In the genomic region with DNA sequence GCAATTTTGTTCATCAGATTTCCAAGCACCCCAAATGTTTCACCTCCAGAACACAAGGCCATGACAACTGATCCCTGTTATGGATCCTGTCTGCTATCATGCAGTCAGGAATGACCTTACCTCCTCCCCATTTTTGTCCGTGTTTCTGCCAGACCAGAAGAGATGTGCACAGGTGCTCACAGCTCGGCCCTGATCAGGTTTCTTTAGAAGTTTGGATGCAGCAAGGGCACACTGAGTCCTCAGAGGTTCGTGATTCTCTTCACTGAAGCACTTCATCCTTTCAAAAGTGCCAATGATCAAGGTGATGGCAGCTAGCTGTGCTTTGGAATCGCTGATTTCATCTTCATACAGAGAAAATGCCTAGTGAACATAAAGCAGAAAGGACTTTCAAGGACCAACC, we compare ENCODE assay signal across 16 cellular contexts. TPM values are rescaled to one million over a fixed set of nuclear protein-coding genes. Genes with fewer than 3 reads are reported as not detected.
A peak's percentile ranks its signal among the peaks of the same experiment; 100 is the strongest.
DNase-seq lines count a peak whose midpoint lies in the region; ATAC-seq, FAIRE-seq and TF ChIP-seq lines count a peak whose summit lies in the region.
"Had no signal": no experiment of that assay in that cellular context is flagged by ENCODE, and none has a peak within 500 bp of the region (broad histone marks: within the 10 kb centered on the region; RNA-seq: fewer than 3 reads in every experiment).

No MANE protein-coding gene starts in this region.

- H3K27ac ChIP-seq in HEK293 (ENCODE audit: extremely low read depth, low read depth, low read length), result no peak overlapping the region

- peak; percentile 33 for FAIRE-seq in GM12891 (lab: Jason Lieb, UNC)
- FAIRE-seq: A204.1, GM18507 had no signal

- intact Hi-C loops in activated naive CD4-positive, alpha-beta T cell treated with anti-CD3 and anti-CD28 coated beads for 36 hours (cut with micrococcal nuclease), result no loop called here

- DNase-seq in activated naive CD4-positive, alpha-beta T cell treated with anti-CD3 and anti-CD28 coated beads for 36 hours, result no peak
- DNase-seq in activated naive CD4-positive, alpha-beta T cell treated with anti-CD3 and anti-CD28 coated beads, Interleukin-2, amount 50 U/mL, for 72 hours (ENCODE audit: low spot score in 2 of 2), result no peak
- DNase-seq in GM12891 (ENCODE audit: insufficient read length, low spot score), result no peak
- no peak for DNase-seq in progenitor cell of endocrine pancreas (ENCODE audit: low spot score, unreplicated experiment)
- DNase-seq in NCI-H226, result no peak
- DNase-seq in RKO (ENCODE audit: low spot score), result no peak
- DNase-seq: C1 segment of cervical spinal cord; Calu3; CD4-positive, alpha-beta T cell; DMS 273 treated with DMSO at 0.1 percent for 48 hours; H9 had no signal

- no peak for TF ChIP-seq CTCF in HEK293 (tag by site-specific recombination; IDR thresholded peaks at IDR 0.05)
- no peak for TF ChIP-seq CTCF in progenitor cell of endocrine pancreas (IDR thresholded peaks at IDR 0.05; ENCODE audit: unreplicated experiment)

- peak overlapping the region; percentile 50 for H3K27ac Mint-ChIP-seq in activated naive CD4-positive, alpha-beta T cell treated with anti-CD3 and anti-CD28 coated beads for 36 hours
- H3K27ac Mint-ChIP-seq in activated naive CD4-positive, alpha-beta T cell treated with anti-CD3 and anti-CD28 coated beads, Interleukin-2, amount 50 U/mL, for 72 hours, result no peak overlapping the region
- peak overlapping the region; percentile 37 for H3K27ac Mint-ChIP-seq in progenitor cell of endocrine pancreas
- H3K27ac Mint-ChIP-seq: B cell; CD4-positive, alpha-beta T cell; GM23338 had no signal

- H3K4me3 ChIP-seq in HEK293 (ENCODE audit: low read depth, low read length), result no peak overlapping the region
- H3K4me3 ChIP-seq: GM23338 had no signal

- peaks cover 14% of the 10 kb centered on the region for H3K4me1 Mint-ChIP-seq in activated naive CD4-positive, alpha-beta T cell treated with anti-CD3 and anti-CD28 coated beads for 36 hours (ENCODE audit: low read depth)
- no peaks in the 10 kb centered on the region for H3K4me1 Mint-ChIP-seq in progenitor cell of endocrine pancreas (ENCODE audit: low read depth)
- H3K4me1 Mint-ChIP-seq: GM23338, H9 had no signal

- H3K27me3 Mint-ChIP-seq in activated naive CD4-positive, alpha-beta T cell treated with anti-CD3 and anti-CD28 coated beads for 36 hours (ENCODE audit: low read depth), result no peaks in the 10 kb centered on the region
- no peaks in the 10 kb centered on the region for H3K27me3 Mint-ChIP-seq in progenitor cell of endocrine pancreas
- H3K27me3 Mint-ChIP-seq: B cell; CD4-positive, alpha-beta T cell had no signal

- H3K36me3 Mint-ChIP-seq in activated naive CD4-positive, alpha-beta T cell treated with anti-CD3 and anti-CD28 coated beads for 36 hours (ENCODE audit: low read depth), result peaks cover 17% of the 10 kb centered on the region
- peaks cover 5 to 7% of the 10 kb centered on the region in 2 donors for H3K36me3 Mint-ChIP-seq in activated naive CD4-positive, alpha-beta T cell treated with anti-CD3 and anti-CD28 coated beads, Interleukin-2, amount 50 U/mL, for 72 hours
- H3K36me3 Mint-ChIP-seq in progenitor cell of endocrine pancreas (ENCODE audit: insufficient read depth), result peaks cover 34% of the 10 kb centered on the region

- no peak for TF ChIP-seq POLR2A in GM12891 (IDR thresholded peaks at IDR 0.05; ENCODE audit: low read depth, low read length)

- CTCF ChIA-PET in activated naive CD4-positive, alpha-beta T cell treated with anti-CD3 and anti-CD28 coated beads for 36 hours (lab: Charles Lee), result interaction anchor here (0.8 to 1.5 kb wide), 3 partner anchors 11 to 60 kb away, joined by 3 to 5 read pairs (median 4); no protein-coding TSS in a partner anchor
- CTCF ChIA-PET in HEK293 (lab: Yijun Ruan, JAX), result interaction anchor here (0.7 kb wide), 2 partner anchors 12 to 34 kb away, joined by 3 to 4 read pairs; no protein-coding TSS in a partner anchor

- no peak for ATAC-seq in activated naive CD4-positive, alpha-beta T cell treated with anti-CD3 and anti-CD28 coated beads, Interleukin-2, amount 50 U/mL, for 72 hours
- ATAC-seq: GM23338 had no signal

- POLR2A ChIA-PET in HEK293 (lab: Yijun Ruan, JAX), result no interaction called here

- peaks cover 23 to 87% of the 10 kb centered on the region in 2 experiments for H3K36me3 ChIP-seq in HEK293 (ENCODE audit: control insufficient read depth in 2 of 2, insufficient read depth in 1 of 2, low read length in 2 of 2)

- H3K4me3 Mint-ChIP-seq in activated naive CD4-positive, alpha-beta T cell treated with anti-CD3 and anti-CD28 coated beads for 36 hours, result no peak overlapping the region
- H3K4me3 Mint-ChIP-seq in progenitor cell of endocrine pancreas (ENCODE audit: low read depth), result no peak overlapping the region
- H3K4me3 Mint-ChIP-seq: B cell; CD4-positive, alpha-beta T cell; GM23338; H9 had no signal

- H3K9me3 ChIP-seq in HEK293 (ENCODE audit: control insufficient read depth, insufficient read depth, low read depth, low read length), result no peaks in the 10 kb centered on the region

- H3K9me3 Mint-ChIP-seq in activated naive CD4-positive, alpha-beta T cell treated with anti-CD3 and anti-CD28 coated beads for 36 hours, result no peaks in the 10 kb centered on the region
- H3K9me3 Mint-ChIP-seq in activated naive CD4-positive, alpha-beta T cell treated with anti-CD3 and anti-CD28 coated beads, Interleukin-2, amount 50 U/mL, for 72 hours, result no peaks in the 10 kb centered on the region
- H3K9me3 Mint-ChIP-seq in progenitor cell of endocrine pancreas (ENCODE audit: low read depth), result no peaks in the 10 kb centered on the region
- H3K9me3 Mint-ChIP-seq: CD4-positive, alpha-beta T cell; GM23338; H9 had no signal

- H3K4me1 ChIP-seq in HEK293 (ENCODE audit: control insufficient read depth, insufficient read depth, low read length), result no peaks in the 10 kb centered on the region

TF ChIP-seq in GM12891, 5 proteins besides CTCF, POLR2A, EP300 and RAD21:
- TF ChIP-seq TAF1 (IDR thresholded peaks at IDR 0.05; ENCODE audit: low read depth, low read length) (no peak), POU2F2 (IDR thresholded peaks at IDR 0.05; ENCODE audit: low read depth, low read length) (no peak), PAX5 (IDR thresholded peaks at IDR 0.05; ENCODE audit: insufficient read depth, low read length, severe bottlenecking) (no peak), SPI1 (IDR thresholded peaks at IDR 0.05; ENCODE audit: low read depth, low read length) (no peak), POLR2AphosphoS5 (IDR thresholded peaks at IDR 0.05; ENCODE audit: low read depth, low read length) (no peak)
TF ChIP-seq in GM12891: peak in this region for 0.

TF ChIP-seq in HEK293, 187 proteins besides CTCF, POLR2A, EP300 and RAD21:
- TF ChIP-seq ZNF600 (tag by site-specific recombination; IDR thresholded peaks at IDR 0.05) (0 out of 2 replicates have a peak, but pooled peaks have one; percentile 22), KLF1 (tag by site-specific recombination; IDR thresholded peaks at IDR 0.05) (no peak)

RNA-seq across cellular contexts. Expression of a gene that starts 26.9 kb away (rescaled TPM):
- 10 to 100 TPM; 83.2 to 93.0 TPM for total RNA-seq in activated naive CD4-positive, alpha-beta T cell treated with anti-CD3 and anti-CD28 coated beads for 36 hours
- 10 to 100 TPM; 85.9 to 98.2 TPM for total RNA-seq in activated naive CD4-positive, alpha-beta T cell treated with anti-CD3 and anti-CD28 coated beads, Interleukin-2, amount 50 U/mL, for 72 hours
- polyA plus RNA-seq in GM12891 (2012; ENCODE audit: low read depth, missing spikeins), result 48.3 TPM
- 128 and 132 TPM in 2 replicates for total RNA-seq in progenitor cell of endocrine pancreas

RNA-seq across cellular contexts. Expression of a gene that starts 27.3 kb away (rescaled TPM):
- total RNA-seq in activated naive CD4-positive, alpha-beta T cell treated with anti-CD3 and anti-CD28 coated beads for 36 hours, result 10 to 100 TPM; 57.7 to 61.9 TPM
- 10 to 100 TPM; 42.9 to 64.0 TPM for total RNA-seq in activated naive CD4-positive, alpha-beta T cell treated with anti-CD3 and anti-CD28 coated beads, Interleukin-2, amount 50 U/mL, for 72 hours
- polyA plus RNA-seq in GM12891 (2012; ENCODE audit: low read depth, missing spikeins), result 26.8 TPM
- 41.7 and 42.2 TPM in 2 replicates for total RNA-seq in progenitor cell of endocrine pancreas

RNA-seq across cellular contexts. Expression of a gene that starts 40.9 kb away (rescaled TPM):
- 10 to 100 TPM; 41.8 to 45.0 TPM for total RNA-seq in activated naive CD4-positive, alpha-beta T cell treated with anti-CD3 and anti-CD28 coated beads for 36 hours
- total RNA-seq in activated naive CD4-positive, alpha-beta T cell treated with anti-CD3 and anti-CD28 coated beads, Interleukin-2, amount 50 U/mL, for 72 hours, result 10 to 100 TPM; 39.8 to 41.3 TPM
- polyA plus RNA-seq in GM12891 (2012; ENCODE audit: low read depth, missing spikeins), result 19.0 TPM
- 7.7 and 8.3 TPM in 2 replicates for total RNA-seq in progenitor cell of endocrine pancreas

Comparison
In these comparisons a context has a peak if more than half of its experiments do, and no peak if none do; other contexts are left out.
1. H3K27ac Mint-ChIP-seq: peak in activated naive CD4-positive, alpha-beta T cell treated with anti-CD3 and anti-CD28 coated beads for 36 hours (single experiment) and progenitor cell of endocrine pancreas (single experiment); none in activated naive CD4-positive, alpha-beta T cell treated with anti-CD3 and anti-CD28 coated beads, Interleukin-2, amount 50 U/mL, for 72 hours (0 of 2).